In the genomic region with DNA sequence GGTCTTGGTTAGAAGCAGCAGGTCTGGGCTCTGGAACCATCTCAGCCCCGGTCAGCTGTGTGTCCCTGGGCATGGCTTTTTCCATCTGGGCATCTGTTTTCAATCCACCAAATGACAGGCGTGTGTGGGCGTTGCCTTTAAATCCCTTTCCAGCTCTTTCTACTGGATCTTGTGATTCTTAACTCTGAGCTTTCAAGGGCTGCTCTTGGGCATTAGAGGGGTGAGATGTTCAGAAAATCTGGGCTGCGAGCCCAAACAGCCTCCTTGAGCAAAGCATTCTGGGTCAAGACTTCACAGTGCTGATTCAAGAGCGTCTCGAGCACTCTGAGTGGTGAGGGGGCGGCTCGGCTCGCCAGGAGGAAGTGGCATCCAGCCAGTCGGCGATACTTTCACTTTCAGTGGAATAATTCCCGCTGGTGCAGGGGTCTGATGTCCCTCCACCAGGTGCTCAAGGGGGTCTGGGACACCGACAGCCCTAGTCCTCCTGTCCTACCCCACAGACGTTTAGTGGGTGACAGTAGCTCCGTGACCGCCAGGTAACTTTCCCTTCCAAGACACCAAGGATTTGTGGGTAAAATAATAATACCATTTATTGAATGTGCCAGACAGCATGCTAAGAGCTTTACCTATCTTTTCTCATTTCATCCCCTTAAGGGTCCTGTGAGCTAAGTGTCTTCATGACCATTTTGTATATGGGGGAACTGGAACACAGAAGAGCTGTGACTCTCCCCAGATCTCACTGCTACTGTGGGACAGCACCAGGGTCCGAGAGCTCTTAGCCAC, we compare ENCODE assay signal across 7 cellular contexts.
DNase-seq lines count a peak whose midpoint lies in the region; ATAC-seq lines count a peak whose summit lies in the region.

No MANE protein-coding gene starts in this region.

- H3K9me3 Mint-ChIP-seq in naive B cell, result no peaks in the 10 kb centered on the region
- peaks cover 0 to 4% of the 10 kb centered on the region in 2 donors for H3K9me3 Mint-ChIP-seq in stimulated activated naive B cell treated with anti-CD40 and anti-IgM and Interleukin-4, amounts not matched to agents 10 μg/mL and 1 μg/mL and 100 μg/mL, for 72 hours

- H3K27ac Mint-ChIP-seq in naive B cell, result peak overlapping the region; percentile 85 to 97 (median 95)
- peak overlapping the region; percentile 97 for H3K27ac Mint-ChIP-seq in stimulated activated naive B cell treated with anti-CD40 and anti-IgM and Interleukin-4, amounts not matched to agents 10 μg/mL and 1 μg/mL and 100 μg/mL, for 72 hours

- peaks cover 12 to 15% of the 10 kb centered on the region in 2 donors for H3K36me3 Mint-ChIP-seq in naive B cell
- peaks cover 57 to 70% of the 10 kb centered on the region in 2 donors for H3K36me3 Mint-ChIP-seq in stimulated activated naive B cell treated with anti-CD40 and anti-IgM and Interleukin-4, amounts not matched to agents 10 μg/mL and 1 μg/mL and 100 μg/mL, for 72 hours

- H3K4me1 Mint-ChIP-seq in naive B cell, result peaks cover 33 to 52% (median 49%) of the 10 kb centered on the region in 3 donors
- H3K4me1 Mint-ChIP-seq in stimulated activated naive B cell treated with anti-CD40 and anti-IgM and Interleukin-4, amounts not matched to agents 10 μg/mL and 1 μg/mL and 100 μg/mL, for 72 hours, result peaks cover 46 to 63% of the 10 kb centered on the region in 2 donors

- peak overlapping the region; percentile 82 to 98 (median 93) for H3K4me3 Mint-ChIP-seq in naive B cell
- peak overlapping the region; percentile 75 to 86 for H3K4me3 Mint-ChIP-seq in stimulated activated naive B cell treated with anti-CD40 and anti-IgM and Interleukin-4, amounts not matched to agents 10 μg/mL and 1 μg/mL and 100 μg/mL, for 72 hours

- no peaks in the 10 kb centered on the region for H3K27me3 Mint-ChIP-seq in naive B cell
- H3K27me3 Mint-ChIP-seq in stimulated activated naive B cell treated with anti-CD40 and anti-IgM and Interleukin-4, amounts not matched to agents 10 μg/mL and 1 μg/mL and 100 μg/mL, for 72 hours, result no peaks in the 10 kb centered on the region

- DNase-seq in NCI-H774 (lab: John Stamatoyannopoulos, UW) (peak; percentile 5), epidermal melanocyte (ENCODE audit: insufficient read length, low spot score) (peak; percentile 82), naive B cell (peak; percentile 74)
- DNase-seq in activated CD8-positive, alpha-beta memory T cell treated with anti-CD3 and anti-CD28 coated beads, Interleukin-2, amount 50 U/mL, for 4 hours, result peak; percentile 75
- DNase-seq in stimulated activated naive B cell treated with anti-CD40 and anti-IgM and Interleukin-4, amounts not matched to agents 10 μg/mL and 1 μg/mL and 100 μg/mL, for 72 hours, result peak; percentile 73

- ATAC-seq in GM18517 (IDR thresholded peaks at IDR 0.05; ENCODE audit: unreplicated experiment) (peak; percentile 54), HG03045 (IDR thresholded peaks at IDR 0.05; ENCODE audit: unreplicated experiment) (peak; percentile 45), naive B cell (ENCODE audit: low read depth in 2 of 2) (peak; percentile 92 to 93)
- peak; percentile 70 to 75 for ATAC-seq in stimulated activated naive B cell treated with anti-CD40 and anti-IgM and Interleukin-4, amounts not matched to agents 10 μg/mL and 1 μg/mL and 100 μg/mL, for 72 hours (replicated peaks)

Comparison
In these comparisons a context has a peak if more than half of its experiments do, and no peak if none do; other contexts are left out.
1. Peak in every context shown above with its lines: DNase-seq and ATAC-seq.
2. DNase-seq: peak in every context shown above with its lines; median percentile 82 in epidermal melanocyte; 75 in activated CD8-positive, alpha-beta memory T cell treated with anti-CD3 and anti-CD28 coated beads, Interleukin-2, amount 50 U/mL, for 4 hours; 74 in naive B cell; 73 in stimulated activated naive B cell treated with anti-CD40 and anti-IgM and Interleukin-4, amounts not matched to agents 10 μg/mL and 1 μg/mL and 100 μg/mL, for 72 hours; 5 in NCI-H774.